In the genomic region with DNA sequence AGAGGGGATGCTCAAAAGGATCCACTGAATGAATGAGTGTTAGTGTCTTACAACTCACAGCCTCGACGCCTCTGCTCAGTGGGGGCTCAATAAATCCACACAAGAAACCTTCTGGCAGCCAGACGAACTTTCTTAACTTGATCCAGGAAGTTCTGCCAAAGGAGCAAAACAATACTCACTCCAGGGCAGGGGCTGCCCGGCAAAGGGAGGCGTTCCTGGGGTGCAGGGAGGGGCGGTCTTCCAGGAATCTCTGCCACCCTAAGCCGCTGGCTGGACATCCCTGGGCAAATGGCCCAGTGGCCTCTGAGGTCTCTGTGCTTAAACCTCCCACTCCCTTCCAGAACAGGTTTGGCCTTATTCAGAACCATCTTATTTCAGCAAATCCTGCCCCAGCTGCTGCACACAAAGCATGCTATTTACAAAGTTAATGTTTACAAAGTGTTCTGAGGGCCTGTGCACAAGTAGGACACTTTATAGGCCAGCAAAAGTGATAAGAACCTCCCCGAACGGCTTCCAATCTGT, we compare ENCODE assay signal across 11 cellular contexts. TPM values are rescaled to one million over a fixed set of nuclear protein-coding genes. Genes with fewer than 3 reads are reported as not detected.
DNase-seq lines count a peak whose midpoint lies in the region; ATAC-seq and TF ChIP-seq lines count a peak whose summit lies in the region.
"Had no signal": no experiment of that assay in that cellular context is flagged by ENCODE, and none has a peak within 500 bp of the region (broad histone marks: within the 10 kb centered on the region; RNA-seq: fewer than 3 reads in every experiment).

No MANE protein-coding gene starts in this region.

- H3K36me3 ChIP-seq in upper lobe of left lung, result no peaks in the 10 kb centered on the region

- H3K4me3 ChIP-seq in upper lobe of left lung, result peak overlapping the region in 1 of 4 donors; percentile 1

- intact Hi-C loops in activated CD8-positive, alpha-beta T cell treated with anti-CD3 and anti-CD28 coated beads for 36 hours (cut with micrococcal nuclease), result loop anchor here (5.0 to 10.0 kb wide), 2 partner anchors 317 to 450 kb away; partner anchors contain the start of gene MED13L

- peak in 2 of 4 donors; percentile 1 to 78 for TF ChIP-seq EP300 in upper lobe of left lung (IDR thresholded peaks at IDR 0.05)

- 20 to 27% methylated on average over 2 to 9 of the region's 9 CpGs for WGBS in upper lobe of left lung, 2 donors

- H3K4me3 Mint-ChIP-seq in activated CD8-positive, alpha-beta T cell treated with anti-CD3 and anti-CD28 coated beads, Interleukin-2, amount 10 ng/mL, durations not matched to agents 7 days and 5 days, result no peak overlapping the region
- H3K4me3 Mint-ChIP-seq in activated CD8-positive, alpha-beta T cell treated with anti-CD3 and anti-CD28 coated beads for 36 hours, result no peak overlapping the region
- H3K4me3 Mint-ChIP-seq in naive B cell, result peak overlapping the region in 3 of 8 donors; percentile 9 to 53 (median 52)
- H3K4me3 Mint-ChIP-seq: activated T-cell treated with anti-CD3 and anti-CD28 coated beads, Interleukin-2, amount 50 U/mL, for 4 hours had no signal

- DNase-seq in activated CD8-positive, alpha-beta T cell treated with anti-CD3 and anti-CD28 coated beads, Interleukin-2, amount 10 ng/mL, durations not matched to agents 7 days and 5 days, result no peak
- DNase-seq in activated CD8-positive, alpha-beta T cell treated with anti-CD3 and anti-CD28 coated beads for 36 hours, result no peak
- peak; percentile 92 for DNase-seq in fibroblast of gingiva (ENCODE audit: low read depth)
- DNase-seq in naive B cell, result no peak
- peak; percentile 42 to 81 for DNase-seq in upper lobe of left lung
- DNase-seq in mesenteric fat pad (ENCODE audit: low spot score), result no peak
- DNase-seq: activated T-cell treated with anti-CD3 and anti-CD28 coated beads, Interleukin-2, amount 50 U/mL, for 4 hours; NCI-H1048 had no signal

- CTCF ChIA-PET in activated CD8-positive, alpha-beta T cell treated with anti-CD3 and anti-CD28 coated beads, Interleukin-2, amount 10 ng/mL, durations not matched to agents 7 days and 5 days (lab: Charles Lee), result no interaction called here
- CTCF ChIA-PET in activated CD8-positive, alpha-beta T cell treated with anti-CD3 and anti-CD28 coated beads for 36 hours (lab: Charles Lee), result no interaction called here

- ATAC-seq in activated CD8-positive, alpha-beta T cell treated with anti-CD3 and anti-CD28 coated beads, Interleukin-2, amount 10 ng/mL, durations not matched to agents 7 days and 5 days, result no peak
- no peak for ATAC-seq in activated CD8-positive, alpha-beta T cell treated with anti-CD3 and anti-CD28 coated beads for 36 hours
- ATAC-seq in naive B cell (ENCODE audit: low read depth in 2 of 2) (no peak), upper lobe of left lung (ENCODE audit: low FRiP score in 2 of 2) (peak; percentile 59 to 77), HG03565 (IDR thresholded peaks at IDR 0.05; ENCODE audit: unreplicated experiment) (no peak), GM19455 (IDR thresholded peaks at IDR 0.05; ENCODE audit: unreplicated experiment) (no peak)
- ATAC-seq: activated T-cell treated with anti-CD3 and anti-CD28 coated beads, Interleukin-2, amount 50 U/mL, for 4 hours had no signal

- H3K9me3 Mint-ChIP-seq in activated CD8-positive, alpha-beta T cell treated with anti-CD3 and anti-CD28 coated beads, Interleukin-2, amount 10 ng/mL, durations not matched to agents 7 days and 5 days (ENCODE audit: insufficient read depth), result no peaks in the 10 kb centered on the region
- no peaks in the 10 kb centered on the region for H3K9me3 Mint-ChIP-seq in activated CD8-positive, alpha-beta T cell treated with anti-CD3 and anti-CD28 coated beads for 36 hours
- peaks cover 0 to 10% (median 0%) of the 10 kb centered on the region in 7 donors for H3K9me3 Mint-ChIP-seq in naive B cell
- H3K9me3 Mint-ChIP-seq: activated T-cell treated with anti-CD3 and anti-CD28 coated beads, Interleukin-2, amount 50 U/mL, for 4 hours had no signal

- no peak for TF ChIP-seq POLR2A in upper lobe of left lung (IDR thresholded peaks at IDR 0.05)

- peak overlapping the region; percentile 51 to 71 (median 59) for H3K27ac ChIP-seq in upper lobe of left lung

- no peak for TF ChIP-seq CTCF in activated CD8-positive, alpha-beta T cell treated with anti-CD3 and anti-CD28 coated beads for 36 hours (IDR thresholded peaks at IDR 0.05)
- peak in 1 of 6 experiments; percentile 11 for TF ChIP-seq CTCF in upper lobe of left lung (IDR thresholded peaks at IDR 0.05)

- no peaks in the 10 kb centered on the region for H3K9me3 ChIP-seq in upper lobe of left lung

- peaks cover 18 to 29% (median 26%) of the 10 kb centered on the region in 4 donors for H3K4me1 ChIP-seq in upper lobe of left lung

- peaks cover 7% of the 10 kb centered on the region for H3K27me3 Mint-ChIP-seq in activated CD8-positive, alpha-beta T cell treated with anti-CD3 and anti-CD28 coated beads, Interleukin-2, amount 10 ng/mL, durations not matched to agents 7 days and 5 days (ENCODE audit: low read depth)
- H3K27me3 Mint-ChIP-seq in activated CD8-positive, alpha-beta T cell treated with anti-CD3 and anti-CD28 coated beads for 36 hours, result no peaks in the 10 kb centered on the region
- no peaks in the 10 kb centered on the region for H3K27me3 Mint-ChIP-seq in naive B cell

- POLR2A ChIA-PET in activated CD8-positive, alpha-beta T cell treated with anti-CD3 and anti-CD28 coated beads, Interleukin-2, amount 10 ng/mL, durations not matched to agents 7 days and 5 days (lab: Charles Lee), result no interaction called here
- POLR2A ChIA-PET in activated CD8-positive, alpha-beta T cell treated with anti-CD3 and anti-CD28 coated beads for 36 hours (lab: Charles Lee), result interaction anchor here (0.9 kb wide), 1 partner anchor 28 kb away, joined by 3 read pairs; no protein-coding TSS in a partner anchor

- no peaks in the 10 kb centered on the region for H3K27me3 ChIP-seq in upper lobe of left lung

- H3K27ac Mint-ChIP-seq in activated CD8-positive, alpha-beta T cell treated with anti-CD3 and anti-CD28 coated beads, Interleukin-2, amount 10 ng/mL, durations not matched to agents 7 days and 5 days, result peak overlapping the region; percentile 39
- no peak overlapping the region for H3K27ac Mint-ChIP-seq in activated CD8-positive, alpha-beta T cell treated with anti-CD3 and anti-CD28 coated beads for 36 hours
- H3K27ac Mint-ChIP-seq in naive B cell, result peak overlapping the region; percentile 79 to 94 (median 90)

- H3K36me3 Mint-ChIP-seq in activated CD8-positive, alpha-beta T cell treated with anti-CD3 and anti-CD28 coated beads, Interleukin-2, amount 10 ng/mL, durations not matched to agents 7 days and 5 days (ENCODE audit: low read depth), result no peaks in the 10 kb centered on the region
- no peaks in the 10 kb centered on the region for H3K36me3 Mint-ChIP-seq in activated CD8-positive, alpha-beta T cell treated with anti-CD3 and anti-CD28 coated beads for 36 hours (ENCODE audit: low read depth)
- no peaks in the 10 kb centered on the region for H3K36me3 Mint-ChIP-seq in naive B cell

- H3K4me1 Mint-ChIP-seq in activated CD8-positive, alpha-beta T cell treated with anti-CD3 and anti-CD28 coated beads, Interleukin-2, amount 10 ng/mL, durations not matched to agents 7 days and 5 days (ENCODE audit: low read depth), result peaks cover 42% of the 10 kb centered on the region
- H3K4me1 Mint-ChIP-seq in activated CD8-positive, alpha-beta T cell treated with anti-CD3 and anti-CD28 coated beads for 36 hours (ENCODE audit: low read depth), result peaks cover 15% of the 10 kb centered on the region
- H3K4me1 Mint-ChIP-seq in naive B cell, result peaks cover 35 to 44% (median 37%) of the 10 kb centered on the region in 3 donors

RNA-seq across cellular contexts. Expression of gene MAP1LC3B2, which starts 33.0 kb away (rescaled TPM):
- total RNA-seq in activated CD8-positive, alpha-beta T cell treated with anti-CD3 and anti-CD28 coated beads, Interleukin-2, amount 10 ng/mL, durations not matched to agents 7 days and 5 days, result 1 to 10 TPM; 1.3 to 1.7 TPM
- total RNA-seq in activated CD8-positive, alpha-beta T cell treated with anti-CD3 and anti-CD28 coated beads for 36 hours, result 1 to 10 TPM; 1.9 to 3.1 TPM
- 10 to 100 TPM in 2 of 6 donors, 1 to 10 TPM in 4; 3.2 to 12.2 (median 6.3) TPM for polyA plus RNA-seq in naive B cell (ENCODE audit: low read depth in 6 of 6)
- 1 to 10 TPM in 4 of 6 donors, not detected in 2; 1.5 to 5.7 (median 2.5) TPM for total RNA-seq in upper lobe of left lung
- total RNA-seq in mesenteric fat pad, result 1.1 TPM
- total RNA-seq: epithelial cell of proximal tubule had no signal

Comparison
In these comparisons a context has a peak if more than half of its experiments do, and no peak if none do; other contexts are left out.
1. ATAC-seq: peak in upper lobe of left lung (2 of 2); none in activated CD8-positive, alpha-beta T cell treated with anti-CD3 and anti-CD28 coated beads, Interleukin-2, amount 10 ng/mL, durations not matched to agents 7 days and 5 days (single experiment), activated CD8-positive, alpha-beta T cell treated with anti-CD3 and anti-CD28 coated beads for 36 hours (single experiment), naive B cell (0 of 2), HG03565 (single experiment) and GM19455 (single experiment).
2. DNase-seq: peak in fibroblast of gingiva (single experiment) and upper lobe of left lung (2 of 2); none in activated CD8-positive, alpha-beta T cell treated with anti-CD3 and anti-CD28 coated beads, Interleukin-2, amount 10 ng/mL, durations not matched to agents 7 days and 5 days (single experiment), activated CD8-positive, alpha-beta T cell treated with anti-CD3 and anti-CD28 coated beads for 36 hours (single experiment), naive B cell (single experiment) and mesenteric fat pad (single experiment).